ENCODE assay signal across 11 cellular contexts in genomic region chr1:220370041-220370700, GRCh38.
A peak's percentile ranks its signal among the peaks of the same experiment; 100 is the strongest.
DNase-seq lines count a peak whose midpoint lies in the region; ATAC-seq and TF ChIP-seq lines count a peak whose summit lies in the region.
"Had no signal": no experiment of that assay in that cellular context is flagged by ENCODE, and none has a peak within 500 bp of the region (broad histone marks: within the 10 kb centered on the region; RNA-seq: fewer than 3 reads in every experiment).

No MANE protein-coding gene starts in this region.

- H3K4me1 ChIP-seq in esophagus (ENCODE audit: control insufficient read depth in 2 of 2, insufficient read depth in 2 of 2, low read length in 1 of 2) (peaks cover 0 to 4% of the 10 kb centered on the region in 2 donors), neural progenitor cell (peaks cover 7% of the 10 kb centered on the region)

- no peak overlapping the region for H2AFZ ChIP-seq in neural progenitor cell (replicated peaks)

- no peak for ATAC-seq in GM21619 (IDR thresholded peaks at IDR 0.05; ENCODE audit: unreplicated experiment)
- ATAC-seq: activated CD8-positive, alpha-beta T cell treated with anti-CD3 and anti-CD28 coated beads for 36 hours had no signal

- peak overlapping the region; percentile 57 to 70 for H3K27ac ChIP-seq in esophagus (ENCODE audit: low read depth in 2 of 2, low read length in 1 of 2)
- H3K27ac ChIP-seq in neural progenitor cell = no peak overlapping the region

- H3K4me3 Mint-ChIP-seq in neural progenitor cell = no peak overlapping the region
- H3K4me3 Mint-ChIP-seq in activated CD4-positive, alpha-beta memory T cell treated with anti-CD3 and anti-CD28 coated beads for 36 hours = no peak overlapping the region
- H3K4me3 Mint-ChIP-seq: activated CD8-positive, alpha-beta T cell treated with anti-CD3 and anti-CD28 coated beads for 36 hours; stimulated activated naive CD8-positive, alpha-beta T cell treated with anti-CD3 and anti-CD28 coated beads, Interleukin-15, amount 100 ng/mL, for 72 hours had no signal

- H3K9me3 ChIP-seq in esophagus (ENCODE audit: control insufficient read depth in 2 of 2, insufficient read depth in 1 of 2, low read depth in 1 of 2, low read length in 1 of 2) (no peaks in the 10 kb centered on the region), neural progenitor cell (ENCODE audit: low read depth) (no peaks in the 10 kb centered on the region)

- H3K36me3 ChIP-seq in esophagus (ENCODE audit: control insufficient read depth in 2 of 2, insufficient read depth in 2 of 2, low read length in 1 of 2) (no peaks in the 10 kb centered on the region), neural progenitor cell (no peaks in the 10 kb centered on the region)

- H3K79me2 ChIP-seq in neural progenitor cell (ENCODE audit: low read depth) = no peaks in the 10 kb centered on the region

- DNase-seq in DMS 273 (lab: John Stamatoyannopoulos, UW; ENCODE audit: unreplicated experiment) (peak; percentile 75), NCI-H2171 treated with DMSO at 0.1 percent for 48 hours (lab: John Stamatoyannopoulos, UW) (peak; percentile 63), neural progenitor cell (ENCODE audit: low spot score) (peak; percentile 30), UCSD-AML1 (lab: John Stamatoyannopoulos, UW; ENCODE audit: unreplicated experiment) (no peak), midbrain (lab: John Stamatoyannopoulos, UW) (no peak)
- no peak for DNase-seq in activated CD4-positive, alpha-beta memory T cell treated with anti-CD3 and anti-CD28 coated beads for 36 hours
- DNase-seq: activated CD8-positive, alpha-beta T cell treated with anti-CD3 and anti-CD28 coated beads for 36 hours; NCI-H2029 treated with DMSO at 0.1 percent for 48 hours; stimulated activated naive CD8-positive, alpha-beta T cell treated with anti-CD3 and anti-CD28 coated beads, Interleukin-15, amount 100 ng/mL, for 72 hours had no signal

- CTCF ChIA-PET in activated CD4-positive, alpha-beta memory T cell treated with anti-CD3 and anti-CD28 coated beads for 36 hours (lab: Charles Lee) = no interaction called here

- H3F3A ChIP-seq in neural progenitor cell (ENCODE audit: low read depth) = no peaks in the 10 kb centered on the region

- POLR2A ChIA-PET in activated CD4-positive, alpha-beta memory T cell treated with anti-CD3 and anti-CD28 coated beads for 36 hours (lab: Charles Lee) = no interaction called here

- H3K9ac ChIP-seq in neural progenitor cell = no peak overlapping the region

- 32 to 35% methylated on average over 5 of the region's 5 CpGs for WGBS in esophagus, 2 donors

- no peaks in the 10 kb centered on the region for H3K36me3 Mint-ChIP-seq in neural progenitor cell
- no peaks in the 10 kb centered on the region for H3K36me3 Mint-ChIP-seq in activated CD4-positive, alpha-beta memory T cell treated with anti-CD3 and anti-CD28 coated beads for 36 hours

- H4K20me1 ChIP-seq in neural progenitor cell (ENCODE audit: low read depth) = no peaks in the 10 kb centered on the region

- H3K4me2 ChIP-seq in neural progenitor cell = no peak overlapping the region

- H3K4me1 Mint-ChIP-seq in neural progenitor cell = peaks cover 14% of the 10 kb centered on the region
- H3K4me1 Mint-ChIP-seq in activated CD4-positive, alpha-beta memory T cell treated with anti-CD3 and anti-CD28 coated beads for 36 hours (ENCODE audit: low read depth) = no peaks in the 10 kb centered on the region
- H3K4me1 Mint-ChIP-seq: stimulated activated naive CD8-positive, alpha-beta T cell treated with anti-CD3 and anti-CD28 coated beads, Interleukin-15, amount 100 ng/mL, for 72 hours had no signal

- no peak for TF ChIP-seq CTCF in neural progenitor cell (IDR thresholded peaks at IDR 0.05)

- H3K9me3 Mint-ChIP-seq in neural progenitor cell = no peaks in the 10 kb centered on the region
- H3K9me3 Mint-ChIP-seq in activated CD4-positive, alpha-beta memory T cell treated with anti-CD3 and anti-CD28 coated beads for 36 hours = no peaks in the 10 kb centered on the region
- H3K9me3 Mint-ChIP-seq: activated CD8-positive, alpha-beta T cell treated with anti-CD3 and anti-CD28 coated beads for 36 hours; stimulated activated naive CD8-positive, alpha-beta T cell treated with anti-CD3 and anti-CD28 coated beads, Interleukin-15, amount 100 ng/mL, for 72 hours had no signal

- H3K27me3 ChIP-seq in esophagus (ENCODE audit: control insufficient read depth in 1 of 2, insufficient read depth in 2 of 2, low read length in 2 of 2) (no peaks in the 10 kb centered on the region), neural progenitor cell (no peaks in the 10 kb centered on the region)

- intact Hi-C loops in activated CD4-positive, alpha-beta memory T cell treated with anti-CD3 and anti-CD28 coated beads for 36 hours (cut with micrococcal nuclease) = no loop called here

- peaks cover 10% of the 10 kb centered on the region for H3K27me3 Mint-ChIP-seq in neural progenitor cell (ENCODE audit: insufficient read depth, low read depth)
- peaks cover 14% of the 10 kb centered on the region for H3K27me3 Mint-ChIP-seq in activated CD4-positive, alpha-beta memory T cell treated with anti-CD3 and anti-CD28 coated beads for 36 hours

- H3K27ac Mint-ChIP-seq in neural progenitor cell = no peak overlapping the region
- H3K27ac Mint-ChIP-seq in activated CD4-positive, alpha-beta memory T cell treated with anti-CD3 and anti-CD28 coated beads for 36 hours = no peak overlapping the region
- H3K27ac Mint-ChIP-seq: activated CD8-positive, alpha-beta T cell treated with anti-CD3 and anti-CD28 coated beads for 36 hours; stimulated activated naive CD8-positive, alpha-beta T cell treated with anti-CD3 and anti-CD28 coated beads, Interleukin-15, amount 100 ng/mL, for 72 hours had no signal

- H3K4me3 ChIP-seq in esophagus (ENCODE audit: low read depth in 1 of 2, low read length in 2 of 2) = no peak overlapping the region
- H3K4me3 ChIP-seq in neural progenitor cell = no peak overlapping the region

Comparison
In these comparisons a context has a peak if more than half of its experiments do, and no peak if none do; other contexts are left out.
1. DNase-seq: peak in DMS 273 (single experiment), NCI-H2171 treated with DMSO at 0.1 percent for 48 hours (single experiment) and neural progenitor cell (single experiment); none in UCSD-AML1 (single experiment), midbrain (single experiment) and activated CD4-positive, alpha-beta memory T cell treated with anti-CD3 and anti-CD28 coated beads for 36 hours (single experiment).